ENCODE assay signal across 16 cellular contexts in genomic region chr22:48782326-48782725, GRCh38.
A peak's percentile ranks its signal among the peaks of the same experiment; 100 is the strongest.
DNase-seq lines count a peak whose midpoint lies in the region; ATAC-seq and TF ChIP-seq lines count a peak whose summit lies in the region.
"Had no signal": no experiment of that assay in that cellular context is flagged by ENCODE, and none has a peak within 500 bp of the region (broad histone marks: within the 10 kb centered on the region; RNA-seq: fewer than 3 reads in every experiment).

No MANE protein-coding gene starts in this region.

- no peak overlapping the region for H3K4me3 ChIP-seq in endodermal cell (ENCODE audit: low read length)
- H3K4me3 ChIP-seq: A549 had no signal

- TF ChIP-seq CTCF in activated CD8-positive, alpha-beta T cell treated with anti-CD3 and anti-CD28 coated beads for 36 hours (IDR thresholded peaks at IDR 0.05) = no peak
- TF ChIP-seq CTCF in natural killer cell (IDR thresholded peaks at IDR 0.05) (no peak), endodermal cell (conservative IDR thresholded peaks at IDR 0.05) (no peak)

- CTCF ChIA-PET in activated CD8-positive, alpha-beta T cell treated with anti-CD3 and anti-CD28 coated beads, Interleukin-2, amount 10 ng/mL, durations not matched to agents 7 days and 5 days (lab: Charles Lee) = interaction anchor here (0.9 kb wide), 1 partner anchor 851 kb away, joined by 3 read pairs; no protein-coding TSS in a partner anchor
- CTCF ChIA-PET in activated CD8-positive, alpha-beta T cell treated with anti-CD3 and anti-CD28 coated beads for 36 hours (lab: Charles Lee) = interaction anchor here (0.8 to 1.3 kb wide), 3 partner anchors 13 to 54 kb away, joined by 3 to 4 read pairs (median 3); no protein-coding TSS in a partner anchor
- CTCF ChIA-PET in activated CD4-positive, alpha-beta T cell treated with anti-CD3 and anti-CD28 coated beads, Interleukin-2, amount 10 ng/mL, durations not matched to agents 7 days and 5 days (lab: Charles Lee) = no interaction called here

- H3K4me3 Mint-ChIP-seq in activated CD8-positive, alpha-beta T cell treated with anti-CD3 and anti-CD28 coated beads, Interleukin-2, amount 10 ng/mL, durations not matched to agents 7 days and 5 days = no peak overlapping the region
- H3K4me3 Mint-ChIP-seq in activated CD8-positive, alpha-beta T cell treated with anti-CD3 and anti-CD28 coated beads for 36 hours = no peak overlapping the region
- H3K4me3 Mint-ChIP-seq in natural killer cell treated with Interleukin-12 subunit alpha and Interleukin-12 subunit beta and Interleukin-15 and Interleukin-18, amount 100 ng/mL, for 72 hours = no peak overlapping the region
- H3K4me3 Mint-ChIP-seq in natural killer cell (no peak overlapping the region), endodermal cell (no peak overlapping the region)
- no peak overlapping the region for H3K4me3 Mint-ChIP-seq in activated CD4-positive, alpha-beta T cell treated with anti-CD3 and anti-CD28 coated beads, Interleukin-2, amount 10 ng/mL, durations not matched to agents 7 days and 5 days
- H3K4me3 Mint-ChIP-seq: CD4-positive, alpha-beta memory T cell; HFFc6 had no signal

- H3K9me3 Mint-ChIP-seq in activated CD8-positive, alpha-beta T cell treated with anti-CD3 and anti-CD28 coated beads, Interleukin-2, amount 10 ng/mL, durations not matched to agents 7 days and 5 days (ENCODE audit: insufficient read depth) = peaks cover 10% of the 10 kb centered on the region
- peaks cover 6% of the 10 kb centered on the region for H3K9me3 Mint-ChIP-seq in activated CD8-positive, alpha-beta T cell treated with anti-CD3 and anti-CD28 coated beads for 36 hours
- H3K9me3 Mint-ChIP-seq in natural killer cell treated with Interleukin-12 subunit alpha and Interleukin-12 subunit beta and Interleukin-15 and Interleukin-18, amount 100 ng/mL, for 72 hours = no peaks in the 10 kb centered on the region
- H3K9me3 Mint-ChIP-seq in natural killer cell = peaks cover 0 to 1% of the 10 kb centered on the region in 2 donors
- H3K9me3 Mint-ChIP-seq in endodermal cell = peaks cover 8% of the 10 kb centered on the region
- peaks cover under 1% of the 10 kb centered on the region for H3K9me3 Mint-ChIP-seq in activated CD4-positive, alpha-beta T cell treated with anti-CD3 and anti-CD28 coated beads, Interleukin-2, amount 10 ng/mL, durations not matched to agents 7 days and 5 days

- WGBS in endodermal cell (ENCODE audit: insufficient coverage in 1 of 2, insufficient read length in 1 of 2), 2 experiments = 87 to 88% methylated on average over 10 of the region's 10 CpGs

- no peak overlapping the region for H3K27ac ChIP-seq in endodermal cell (ENCODE audit: low read depth, low read length)
- H3K27ac ChIP-seq: 22Rv1, A549, C4-2B had no signal

- H3K36me3 ChIP-seq in endodermal cell (ENCODE audit: control insufficient read depth, insufficient read depth, low read length) = no peaks in the 10 kb centered on the region

- no peaks in the 10 kb centered on the region for H3K27me3 Mint-ChIP-seq in activated CD8-positive, alpha-beta T cell treated with anti-CD3 and anti-CD28 coated beads, Interleukin-2, amount 10 ng/mL, durations not matched to agents 7 days and 5 days (ENCODE audit: low read depth)
- peaks cover 3% of the 10 kb centered on the region for H3K27me3 Mint-ChIP-seq in activated CD8-positive, alpha-beta T cell treated with anti-CD3 and anti-CD28 coated beads for 36 hours
- H3K27me3 Mint-ChIP-seq in natural killer cell treated with Interleukin-12 subunit alpha and Interleukin-12 subunit beta and Interleukin-15 and Interleukin-18, amount 100 ng/mL, for 72 hours = peaks cover 0 to 7% of the 10 kb centered on the region in 2 donors
- H3K27me3 Mint-ChIP-seq in natural killer cell (ENCODE audit: low read depth in 2 of 2) (peaks cover 0 to 5% of the 10 kb centered on the region in 2 donors), endodermal cell (ENCODE audit: insufficient read depth) (no peaks in the 10 kb centered on the region)
- no peaks in the 10 kb centered on the region for H3K27me3 Mint-ChIP-seq in activated CD4-positive, alpha-beta T cell treated with anti-CD3 and anti-CD28 coated beads, Interleukin-2, amount 10 ng/mL, durations not matched to agents 7 days and 5 days

- H3K27ac Mint-ChIP-seq in activated CD8-positive, alpha-beta T cell treated with anti-CD3 and anti-CD28 coated beads, Interleukin-2, amount 10 ng/mL, durations not matched to agents 7 days and 5 days = no peak overlapping the region
- no peak overlapping the region for H3K27ac Mint-ChIP-seq in activated CD8-positive, alpha-beta T cell treated with anti-CD3 and anti-CD28 coated beads for 36 hours
- H3K27ac Mint-ChIP-seq in natural killer cell treated with Interleukin-12 subunit alpha and Interleukin-12 subunit beta and Interleukin-15 and Interleukin-18, amount 100 ng/mL, for 72 hours = no peak overlapping the region
- H3K27ac Mint-ChIP-seq in natural killer cell (no peak overlapping the region), endodermal cell (no peak overlapping the region)
- H3K27ac Mint-ChIP-seq in activated CD4-positive, alpha-beta T cell treated with anti-CD3 and anti-CD28 coated beads, Interleukin-2, amount 10 ng/mL, durations not matched to agents 7 days and 5 days = no peak overlapping the region
- H3K27ac Mint-ChIP-seq: CD4-positive, alpha-beta memory T cell; HFFc6 had no signal

- H3K9me3 ChIP-seq in endodermal cell (ENCODE audit: control insufficient read depth, low read length) = peaks cover under 1% of the 10 kb centered on the region
- H3K9me3 ChIP-seq: A549 had no signal

- H3K36me3 Mint-ChIP-seq in activated CD8-positive, alpha-beta T cell treated with anti-CD3 and anti-CD28 coated beads, Interleukin-2, amount 10 ng/mL, durations not matched to agents 7 days and 5 days (ENCODE audit: low read depth) = no peaks in the 10 kb centered on the region
- H3K36me3 Mint-ChIP-seq in activated CD8-positive, alpha-beta T cell treated with anti-CD3 and anti-CD28 coated beads for 36 hours (ENCODE audit: low read depth) = no peaks in the 10 kb centered on the region
- peaks cover 3% of the 10 kb centered on the region for H3K36me3 Mint-ChIP-seq in natural killer cell treated with Interleukin-12 subunit alpha and Interleukin-12 subunit beta and Interleukin-15 and Interleukin-18, amount 100 ng/mL, for 72 hours
- no peaks in the 10 kb centered on the region for H3K36me3 Mint-ChIP-seq in natural killer cell
- no peaks in the 10 kb centered on the region for H3K36me3 Mint-ChIP-seq in endodermal cell (ENCODE audit: low read depth)
- H3K36me3 Mint-ChIP-seq in activated CD4-positive, alpha-beta T cell treated with anti-CD3 and anti-CD28 coated beads, Interleukin-2, amount 10 ng/mL, durations not matched to agents 7 days and 5 days (ENCODE audit: low read depth) = no peaks in the 10 kb centered on the region
- H3K36me3 Mint-ChIP-seq: CD4-positive, alpha-beta memory T cell had no signal

- DNase-seq in activated CD8-positive, alpha-beta T cell treated with anti-CD3 and anti-CD28 coated beads, Interleukin-2, amount 10 ng/mL, durations not matched to agents 7 days and 5 days = peak; percentile 4
- no peak for DNase-seq in activated CD8-positive, alpha-beta T cell treated with anti-CD3 and anti-CD28 coated beads for 36 hours
- peak; percentile 38 for DNase-seq in natural killer cell treated with Interleukin-12 subunit alpha and Interleukin-12 subunit beta and Interleukin-15 and Interleukin-18, amount 100 ng/mL, for 72 hours (ENCODE audit: low spot score)
- DNase-seq in natural killer cell (no peak), endodermal cell (peak; percentile 26), NAMALWA (ENCODE audit: low spot score) (no peak)
- DNase-seq in activated CD4-positive, alpha-beta T cell treated with anti-CD3 and anti-CD28 coated beads, Interleukin-2, amount 10 ng/mL, durations not matched to agents 7 days and 5 days = no peak
- DNase-seq: AML-193; CD4-positive, alpha-beta memory T cell; DMS79; GDM1; GOT3; HFFc6 had no signal

- POLR2A ChIA-PET in activated CD8-positive, alpha-beta T cell treated with anti-CD3 and anti-CD28 coated beads, Interleukin-2, amount 10 ng/mL, durations not matched to agents 7 days and 5 days (lab: Charles Lee) = no interaction called here
- POLR2A ChIA-PET in activated CD8-positive, alpha-beta T cell treated with anti-CD3 and anti-CD28 coated beads for 36 hours (lab: Charles Lee) = no interaction called here
- POLR2A ChIA-PET in activated CD4-positive, alpha-beta T cell treated with anti-CD3 and anti-CD28 coated beads, Interleukin-2, amount 10 ng/mL, durations not matched to agents 7 days and 5 days (lab: Charles Lee) = no interaction called here

- intact Hi-C loops in activated CD8-positive, alpha-beta T cell treated with anti-CD3 and anti-CD28 coated beads for 36 hours (cut with micrococcal nuclease) = no loop called here
- intact Hi-C loops in natural killer cell (cut with micrococcal nuclease) = no loop called here

- no peaks in the 10 kb centered on the region for H3K4me1 Mint-ChIP-seq in activated CD8-positive, alpha-beta T cell treated with anti-CD3 and anti-CD28 coated beads, Interleukin-2, amount 10 ng/mL, durations not matched to agents 7 days and 5 days (ENCODE audit: low read depth)
- no peaks in the 10 kb centered on the region for H3K4me1 Mint-ChIP-seq in activated CD8-positive, alpha-beta T cell treated with anti-CD3 and anti-CD28 coated beads for 36 hours (ENCODE audit: low read depth)
- no peaks in the 10 kb centered on the region for H3K4me1 Mint-ChIP-seq in natural killer cell treated with Interleukin-12 subunit alpha and Interleukin-12 subunit beta and Interleukin-15 and Interleukin-18, amount 100 ng/mL, for 72 hours (ENCODE audit: low read depth in 2 of 2)
- H3K4me1 Mint-ChIP-seq in natural killer cell = no peaks in the 10 kb centered on the region
- H3K4me1 Mint-ChIP-seq in endodermal cell = no peaks in the 10 kb centered on the region
- no peaks in the 10 kb centered on the region for H3K4me1 Mint-ChIP-seq in activated CD4-positive, alpha-beta T cell treated with anti-CD3 and anti-CD28 coated beads, Interleukin-2, amount 10 ng/mL, durations not matched to agents 7 days and 5 days
- H3K4me1 Mint-ChIP-seq: CD4-positive, alpha-beta memory T cell had no signal

- no peaks in the 10 kb centered on the region for H3K4me1 ChIP-seq in endodermal cell (ENCODE audit: control insufficient read depth, insufficient read depth, low read length)
- H3K4me1 ChIP-seq: A549 had no signal

- H3K27me3 ChIP-seq in endodermal cell (ENCODE audit: control insufficient read depth, insufficient read depth, low read length, poor library complexity, severe bottlenecking) = no peaks in the 10 kb centered on the region

- no peak overlapping the region for H3K9ac ChIP-seq in endodermal cell (ENCODE audit: extremely low read depth, low read length, poor library complexity, severe bottlenecking)

- ATAC-seq in activated CD8-positive, alpha-beta T cell treated with anti-CD3 and anti-CD28 coated beads, Interleukin-2, amount 10 ng/mL, durations not matched to agents 7 days and 5 days = no peak
- no peak for ATAC-seq in activated CD8-positive, alpha-beta T cell treated with anti-CD3 and anti-CD28 coated beads for 36 hours
- no peak for ATAC-seq in natural killer cell treated with Interleukin-12 subunit alpha and Interleukin-12 subunit beta and Interleukin-15 and Interleukin-18, amount 100 ng/mL, for 72 hours
- ATAC-seq in natural killer cell = no peak

Comparison
In these comparisons a context has a peak if more than half of its experiments do, and no peak if none do; other contexts are left out.
1. DNase-seq: peak in activated CD8-positive, alpha-beta T cell treated with anti-CD3 and anti-CD28 coated beads, Interleukin-2, amount 10 ng/mL, durations not matched to agents 7 days and 5 days (single experiment), natural killer cell treated with Interleukin-12 subunit alpha and Interleukin-12 subunit beta and Interleukin-15 and Interleukin-18, amount 100 ng/mL, for 72 hours (single experiment) and endodermal cell (single experiment); none in activated CD8-positive, alpha-beta T cell treated with anti-CD3 and anti-CD28 coated beads for 36 hours (single experiment), natural killer cell (single experiment), NAMALWA (single experiment) and activated CD4-positive, alpha-beta T cell treated with anti-CD3 and anti-CD28 coated beads, Interleukin-2, amount 10 ng/mL, durations not matched to agents 7 days and 5 days (single experiment).